Comparison of ENCODE assay signal across 2 cellular contexts in the genomic region with DNA sequence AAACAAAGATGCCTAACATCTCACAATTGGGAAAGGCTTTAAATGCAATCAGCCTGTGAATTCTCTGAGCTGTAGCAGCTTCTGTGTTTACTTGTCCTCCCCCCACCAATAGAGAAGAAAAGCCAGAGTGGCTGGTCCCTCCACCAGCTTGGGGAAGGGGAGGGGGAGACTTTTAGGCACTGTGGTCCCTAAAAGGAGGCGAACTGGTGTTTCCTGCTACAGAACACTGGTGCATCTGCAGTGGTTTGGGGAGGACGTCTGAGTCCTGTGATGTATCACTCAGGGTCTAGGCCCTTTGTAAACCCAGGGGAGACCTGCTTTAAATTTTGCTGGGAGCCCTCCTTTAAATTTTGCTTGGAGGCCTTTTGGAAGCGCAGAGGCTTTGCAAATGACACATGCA.
TF ChIP-seq lines count a peak whose summit lies in the region.

No MANE protein-coding gene starts in this region.

TF ChIP-seq in H1, 55 proteins besides CTCF, POLR2A, EP300 and RAD21:
- TF ChIP-seq BCL11A (IDR thresholded peaks at IDR 0.05; ENCODE audit: low read depth in 2 of 2, low read length in 2 of 2) (no peak), EZH2 (IDR thresholded peaks at IDR 0.05; ENCODE audit: low read depth, low read length, severe bottlenecking) (no peak), ZNF274 (IDR thresholded peaks at IDR 0.05; ENCODE audit: borderline replicate concordance, extremely low read depth, low read length) (no peak), JUND (IDR thresholded peaks at IDR 0.05; ENCODE audit: low read length) (no peak), TBP (IDR thresholded peaks at IDR 0.05; ENCODE audit: low read depth, low read length) (no peak), RXRA (IDR thresholded peaks at IDR 0.05; ENCODE audit: insufficient read depth, low read depth, low read length) (no peak)
- TF ChIP-seq, protein P1, sequence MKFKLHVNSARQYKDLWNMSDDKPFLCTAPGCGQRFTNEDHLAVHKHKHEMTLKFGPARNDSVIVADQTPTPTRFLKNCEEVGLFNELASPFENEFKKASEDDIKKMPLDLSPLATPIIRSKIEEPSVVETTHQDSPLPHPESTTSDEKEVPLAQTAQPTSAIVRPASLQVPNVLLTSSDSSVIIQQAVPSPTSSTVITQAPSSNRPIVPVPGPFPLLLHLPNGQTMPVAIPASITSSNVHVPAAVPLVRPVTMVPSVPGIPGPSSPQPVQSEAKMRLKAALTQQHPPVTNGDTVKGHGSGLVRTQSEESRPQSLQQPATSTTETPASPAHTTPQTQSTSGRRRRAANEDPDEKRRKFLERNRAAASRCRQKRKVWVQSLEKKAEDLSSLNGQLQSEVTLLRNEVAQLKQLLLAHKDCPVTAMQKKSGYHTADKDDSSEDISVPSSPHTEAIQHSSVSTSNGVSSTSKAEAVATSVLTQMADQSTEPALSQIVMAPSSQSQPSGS (IDR thresholded peaks at IDR 0.05; ENCODE audit: low read length) = no peak

TF ChIP-seq in neural cell, 6 proteins besides CTCF, POLR2A, EP300 and RAD21:
- no peak for TF ChIP-seq MXI1 (conservative IDR thresholded peaks at IDR 0.05; ENCODE audit: poor library complexity, severe bottlenecking)
- TF ChIP-seq, protein P2, sequence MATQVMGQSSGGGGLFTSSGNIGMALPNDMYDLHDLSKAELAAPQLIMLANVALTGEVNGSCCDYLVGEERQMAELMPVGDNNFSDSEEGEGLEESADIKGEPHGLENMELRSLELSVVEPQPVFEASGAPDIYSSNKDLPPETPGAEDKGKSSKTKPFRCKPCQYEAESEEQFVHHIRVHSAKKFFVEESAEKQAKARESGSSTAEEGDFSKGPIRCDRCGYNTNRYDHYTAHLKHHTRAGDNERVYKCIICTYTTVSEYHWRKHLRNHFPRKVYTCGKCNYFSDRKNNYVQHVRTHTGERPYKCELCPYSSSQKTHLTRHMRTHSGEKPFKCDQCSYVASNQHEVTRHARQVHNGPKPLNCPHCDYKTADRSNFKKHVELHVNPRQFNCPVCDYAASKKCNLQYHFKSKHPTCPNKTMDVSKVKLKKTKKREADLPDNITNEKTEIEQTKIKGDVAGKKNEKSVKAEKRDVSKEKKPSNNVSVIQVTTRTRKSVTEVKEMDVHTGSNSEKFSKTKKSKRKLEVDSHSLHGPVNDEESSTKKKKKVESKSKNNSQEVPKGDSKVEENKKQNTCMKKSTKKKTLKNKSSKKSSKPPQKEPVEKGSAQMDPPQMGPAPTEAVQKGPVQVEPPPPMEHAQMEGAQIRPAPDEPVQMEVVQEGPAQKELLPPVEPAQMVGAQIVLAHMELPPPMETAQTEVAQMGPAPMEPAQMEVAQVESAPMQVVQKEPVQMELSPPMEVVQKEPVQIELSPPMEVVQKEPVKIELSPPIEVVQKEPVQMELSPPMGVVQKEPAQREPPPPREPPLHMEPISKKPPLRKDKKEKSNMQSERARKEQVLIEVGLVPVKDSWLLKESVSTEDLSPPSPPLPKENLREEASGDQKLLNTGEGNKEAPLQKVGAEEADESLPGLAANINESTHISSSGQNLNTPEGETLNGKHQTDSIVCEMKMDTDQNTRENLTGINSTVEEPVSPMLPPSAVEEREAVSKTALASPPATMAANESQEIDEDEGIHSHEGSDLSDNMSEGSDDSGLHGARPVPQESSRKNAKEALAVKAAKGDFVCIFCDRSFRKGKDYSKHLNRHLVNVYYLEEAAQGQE (IDR thresholded peaks at IDR 0.05; ENCODE audit: borderline replicate concordance) = no peak
- no peak for TF ChIP-seq SMC3 (conservative IDR thresholded peaks at IDR 0.05; ENCODE audit: poor library complexity)
- TF ChIP-seq EZH2 (IDR thresholded peaks at IDR 0.05; ENCODE audit: borderline replicate concordance, insufficient read depth, low read length, poor library complexity, severe bottlenecking) = no peak
- no peak for TF ChIP-seq TAF1 (IDR thresholded peaks at IDR 0.05; ENCODE audit: low read depth)
- no peak for TF ChIP-seq POLR2AphosphoS5 (IDR thresholded peaks at IDR 0.05)
